Comparison of ENCODE assay signal across 9 cellular contexts in the genomic region with DNA sequence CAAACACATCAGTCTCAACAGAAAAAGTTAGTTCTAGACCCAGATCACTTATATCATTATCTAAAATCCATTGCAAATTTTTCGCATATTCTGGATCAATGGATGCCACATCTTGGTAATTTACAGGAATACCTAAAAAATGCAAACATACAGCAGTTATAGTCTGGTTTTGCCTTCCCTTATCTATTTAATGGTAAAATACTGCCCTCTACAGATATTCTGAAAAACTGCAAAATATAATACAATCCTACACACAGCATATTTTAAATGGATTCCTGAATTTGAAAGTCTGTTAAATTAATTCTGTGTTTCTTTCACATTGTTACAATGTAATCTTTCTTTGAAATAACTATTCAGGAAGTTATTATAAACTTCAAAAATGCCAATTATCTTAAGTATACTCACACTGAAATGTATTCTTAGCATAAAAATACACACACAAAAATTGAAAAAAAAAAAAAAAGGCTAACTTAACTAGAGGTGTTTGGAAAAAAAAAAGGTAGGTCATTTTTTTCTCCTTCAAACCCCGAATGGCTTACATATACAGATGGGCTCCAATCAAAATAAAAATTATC.
DNase-seq lines count a peak whose midpoint lies in the region; ATAC-seq and TF ChIP-seq lines count a peak whose summit lies in the region.
"Had no signal": no experiment of that assay in that cellular context is flagged by ENCODE, and none has a peak within 500 bp of the region (broad histone marks: within the 10 kb centered on the region; RNA-seq: fewer than 3 reads in every experiment).

No MANE protein-coding gene starts in this region.

- peak; percentile 46; the same call in 1 of the 2 replicates for TF ChIP-seq CTCF in BJ (IDR thresholded peaks at IDR 0.05; ENCODE audit: insufficient read depth, low read depth, low read length)
- TF ChIP-seq CTCF in nephron (IDR thresholded peaks at IDR 0.05; ENCODE audit: unreplicated experiment in 3 of 3): peak; percentile 50 to 78 (median 53)

- DNase-seq in BJ (ENCODE audit: low read depth) (no peak), NCI-H748 treated with DMSO at 0.1 percent for 48 hours (lab: John Stamatoyannopoulos, UW) (peak; percentile 11), dedifferentiated amniotic fluid mesenchymal stem cell (ENCODE audit: extremely low spot score) (peak; percentile 23), NCI-H1930 (lab: John Stamatoyannopoulos, UW) (no peak), anterior cingulate cortex (lab: John Stamatoyannopoulos, UW) (no peak)
- DNase-seq: naive B cell had no signal

- peak overlapping the region; percentile 5 to 33 (median 29) for H3K27ac Mint-ChIP-seq in nephron
- H3K27ac Mint-ChIP-seq: naive B cell had no signal

- no peak overlapping the region for H3K4me3 Mint-ChIP-seq in nephron
- H3K4me3 Mint-ChIP-seq: naive B cell had no signal

- no peaks in the 10 kb centered on the region for H3K36me3 ChIP-seq in BJ (ENCODE audit: control insufficient read depth, insufficient read depth, low read length)

- no peaks in the 10 kb centered on the region for H3K27me3 ChIP-seq in BJ (ENCODE audit: control insufficient read depth, insufficient read depth, low read length)

- no peaks in the 10 kb centered on the region for H3K9me3 Mint-ChIP-seq in nephron
- H3K9me3 Mint-ChIP-seq: naive B cell had no signal

- H3K27me3 Mint-ChIP-seq in nephron (ENCODE audit: low read depth): no peaks in the 10 kb centered on the region
- H3K27me3 Mint-ChIP-seq: naive B cell had no signal

- CTCF ChIA-PET in BJ (lab: Yijun Ruan, JAX): interaction anchor here (0.7 to 1.6 kb wide), 3 partner anchors 9 to 89 kb away, joined by 3 to 4 read pairs (median 3); no protein-coding TSS in a partner anchor

- peak; percentile 90 for ATAC-seq in GM18502 (IDR thresholded peaks at IDR 0.05; ENCODE audit: poor library complexity, unreplicated experiment)
- peak; percentile 84 for ATAC-seq in HG02973 (IDR thresholded peaks at IDR 0.05; ENCODE audit: unreplicated experiment)

- no peak overlapping the region for H3K4me3 ChIP-seq in BJ (ENCODE audit: low read depth, low read length)

- H3K36me3 Mint-ChIP-seq in nephron (ENCODE audit: low read depth): peaks cover 15% of the 10 kb centered on the region

- no peaks in the 10 kb centered on the region for H3K4me1 Mint-ChIP-seq in nephron
- H3K4me1 Mint-ChIP-seq: naive B cell had no signal

- POLR2A ChIA-PET in BJ (lab: Charles Lee): no interaction called here

Comparison
In these comparisons a context has a peak if more than half of its experiments do, and no peak if none do; other contexts are left out.
1. DNase-seq: peak in NCI-H748 treated with DMSO at 0.1 percent for 48 hours (single experiment) and dedifferentiated amniotic fluid mesenchymal stem cell (single experiment); none in BJ (single experiment), NCI-H1930 (0 of 2) and anterior cingulate cortex (0 of 58).